17 cellular contexts compared by ENCODE assay signal in genomic region chr5:151077419-151077818, GRCh38. TPM values are rescaled to one million over a fixed set of nuclear protein-coding genes. Genes with fewer than 3 reads are reported as not detected.
A peak's percentile ranks its signal among the peaks of the same experiment; 100 is the strongest.
DNase-seq lines count a peak whose midpoint lies in the region; ATAC-seq and TF ChIP-seq lines count a peak whose summit lies in the region.
"Had no signal": no experiment of that assay in that cellular context is flagged by ENCODE, and none has a peak within 500 bp of the region (broad histone marks: within the 10 kb centered on the region; RNA-seq: fewer than 3 reads in every experiment).

No MANE protein-coding gene starts in this region.

- no peaks in the 10 kb centered on the region for H3K36me3 ChIP-seq in neural progenitor cell
- H3K36me3 ChIP-seq: upper lobe of left lung had no signal

- no peak for DNase-seq in T-helper 2 cell treated with Interferon-gamma antibody and Interleukin-4, amounts not matched to agents 5 μg/mL and 100 μg/mL, for 36 hours (ENCODE audit: low spot score)
- DNase-seq in T-helper 2 cell: no peak
- DNase-seq in iPS-NIHi11 (ENCODE audit: low spot score): no peak
- DNase-seq in HuH-7 (ENCODE audit: low spot score): no peak
- no peak for DNase-seq in neural progenitor cell (ENCODE audit: low spot score)
- DNase-seq: 8988T, GM23248, heart right ventricle, NCI-H1048, NCI-H82, T1000, upper lobe of left lung had no signal

- peaks cover 10% of the 10 kb centered on the region for H4K20me1 ChIP-seq in neural progenitor cell (ENCODE audit: low read depth)

- H3K4me3 ChIP-seq in GM12875 (ENCODE audit: low read depth, low read length) (peak overlapping the region; percentile 90), neural progenitor cell (no peak overlapping the region)
- H3K4me3 ChIP-seq: GM23248, heart right ventricle, upper lobe of left lung had no signal

- TF ChIP-seq CTCF in GM12875 (IDR thresholded peaks at IDR 0.05; ENCODE audit: borderline replicate concordance, insufficient read depth, low read depth, low read length) (no peak), nephron (IDR thresholded peaks at IDR 0.05; ENCODE audit: unreplicated experiment in 3 of 3) (no peak), neural progenitor cell (IDR thresholded peaks at IDR 0.05) (no peak)

- peaks cover 53% of the 10 kb centered on the region for H3K4me1 Mint-ChIP-seq in T-helper 2 cell treated with Interferon-gamma antibody and Interleukin-4, amounts not matched to agents 5 μg/mL and 100 μg/mL, for 36 hours (ENCODE audit: low read depth)
- peaks cover 38% of the 10 kb centered on the region for H3K4me1 Mint-ChIP-seq in activated T-helper 17 cell treated with anti-CD3 and anti-CD28 coated beads, Interleukin-2, amount 50 U/mL, for 72 hours
- H3K4me1 Mint-ChIP-seq in nephron (peaks cover 46% of the 10 kb centered on the region), neural progenitor cell (peaks cover 24% of the 10 kb centered on the region)

- H3K9me3 ChIP-seq in neural progenitor cell (ENCODE audit: low read depth): no peaks in the 10 kb centered on the region
- H3K9me3 ChIP-seq: heart right ventricle, upper lobe of left lung had no signal

- H3K27me3 Mint-ChIP-seq in T-helper 2 cell treated with Interferon-gamma antibody and Interleukin-4, amounts not matched to agents 5 μg/mL and 100 μg/mL, for 36 hours (ENCODE audit: low read depth): no peaks in the 10 kb centered on the region
- no peaks in the 10 kb centered on the region for H3K27me3 Mint-ChIP-seq in activated T-helper 17 cell treated with anti-CD3 and anti-CD28 coated beads, Interleukin-2, amount 50 U/mL, for 72 hours
- H3K27me3 Mint-ChIP-seq in nephron (ENCODE audit: low read depth): no peaks in the 10 kb centered on the region
- peaks cover 4% of the 10 kb centered on the region for H3K27me3 Mint-ChIP-seq in neural progenitor cell (ENCODE audit: insufficient read depth, low read depth)

- H3K27me3 ChIP-seq in neural progenitor cell: no peaks in the 10 kb centered on the region
- H3K27me3 ChIP-seq: heart right ventricle, upper lobe of left lung had no signal

- H3K9me3 Mint-ChIP-seq in T-helper 2 cell treated with Interferon-gamma antibody and Interleukin-4, amounts not matched to agents 5 μg/mL and 100 μg/mL, for 36 hours: no peaks in the 10 kb centered on the region
- no peaks in the 10 kb centered on the region for H3K9me3 Mint-ChIP-seq in activated T-helper 17 cell treated with anti-CD3 and anti-CD28 coated beads, Interleukin-2, amount 50 U/mL, for 72 hours
- H3K9me3 Mint-ChIP-seq in nephron (no peaks in the 10 kb centered on the region), neural progenitor cell (no peaks in the 10 kb centered on the region)

- no peak overlapping the region for H3K4me2 ChIP-seq in neural progenitor cell

- peaks cover 2% of the 10 kb centered on the region for H3F3A ChIP-seq in neural progenitor cell (ENCODE audit: low read depth)

- H3K9ac ChIP-seq in neural progenitor cell: no peak overlapping the region
- H3K9ac ChIP-seq: GM23248 had no signal

- peaks cover 8% of the 10 kb centered on the region for H3K4me1 ChIP-seq in neural progenitor cell

- H2AFZ ChIP-seq in neural progenitor cell (replicated peaks): no peak overlapping the region
- H2AFZ ChIP-seq: GM23248 had no signal

- H3K27ac ChIP-seq in neural progenitor cell: no peak overlapping the region
- H3K27ac ChIP-seq: GM23248 had no signal

- no peak for ATAC-seq in activated T-helper 17 cell treated with anti-CD3 and anti-CD28 coated beads, Interleukin-2, amount 50 U/mL, for 72 hours (replicated peaks)
- ATAC-seq: heart right ventricle, Right ventricle myocardium inferior had no signal

- peaks cover 35% of the 10 kb centered on the region for H3K79me2 ChIP-seq in neural progenitor cell (ENCODE audit: low read depth)

- peak overlapping the region; percentile 47 for H3K4me3 Mint-ChIP-seq in T-helper 2 cell treated with Interferon-gamma antibody and Interleukin-4, amounts not matched to agents 5 μg/mL and 100 μg/mL, for 36 hours
- H3K4me3 Mint-ChIP-seq in activated T-helper 17 cell treated with anti-CD3 and anti-CD28 coated beads, Interleukin-2, amount 50 U/mL, for 72 hours: peak overlapping the region; percentile 88
- H3K4me3 Mint-ChIP-seq in nephron (peak overlapping the region in 2 of 3 experiments; percentile 46 to 50), neural progenitor cell (no peak overlapping the region)

- H3K36me3 Mint-ChIP-seq in T-helper 2 cell treated with Interferon-gamma antibody and Interleukin-4, amounts not matched to agents 5 μg/mL and 100 μg/mL, for 36 hours (ENCODE audit: low read depth): peaks cover 63% of the 10 kb centered on the region
- peaks cover 97% of the 10 kb centered on the region for H3K36me3 Mint-ChIP-seq in activated T-helper 17 cell treated with anti-CD3 and anti-CD28 coated beads, Interleukin-2, amount 50 U/mL, for 72 hours (ENCODE audit: low read depth)
- H3K36me3 Mint-ChIP-seq in nephron (ENCODE audit: low read depth): peaks cover 12% of the 10 kb centered on the region
- peaks cover 8% of the 10 kb centered on the region for H3K36me3 Mint-ChIP-seq in neural progenitor cell

- no peak overlapping the region for H3K27ac Mint-ChIP-seq in T-helper 2 cell treated with Interferon-gamma antibody and Interleukin-4, amounts not matched to agents 5 μg/mL and 100 μg/mL, for 36 hours
- peak overlapping the region; percentile 96 for H3K27ac Mint-ChIP-seq in activated T-helper 17 cell treated with anti-CD3 and anti-CD28 coated beads, Interleukin-2, amount 50 U/mL, for 72 hours
- H3K27ac Mint-ChIP-seq in nephron (no peak overlapping the region), neural progenitor cell (no peak overlapping the region)

RNA-seq across cellular contexts. Expression of gene TNIP1, which starts 3.4 kb away (rescaled TPM):
- 100 to 1,000 TPM; 316 to 609 TPM for total RNA-seq in activated T-helper 17 cell treated with anti-CD3 and anti-CD28 coated beads, Interleukin-2, amount 50 U/mL, for 72 hours
- total RNA-seq in neural progenitor cell (ENCODE audit: low replicate concordance): 33.5 and 49.7 TPM in 2 replicates

RNA-seq across cellular contexts. Expression of gene GPX3, which starts 57.0 kb away (rescaled TPM):
- not detected for total RNA-seq in activated T-helper 17 cell treated with anti-CD3 and anti-CD28 coated beads, Interleukin-2, amount 50 U/mL, for 72 hours
- total RNA-seq in neural progenitor cell (ENCODE audit: low replicate concordance): 17.9 and 22.4 TPM in 2 replicates
- total RNA-seq: activated CD8-positive, alpha-beta memory T cell treated with anti-CD3 and anti-CD28 coated beads for 36 hours had no signal

Comparison
In these comparisons a context has a peak if more than half of its experiments do, and no peak if none do; other contexts are left out.
1. RNA of gene GPX3, which starts 57.0 kb away (total RNA-seq): 17.9 to 22.4 TPM in neural progenitor cell; not detected in activated T-helper 17 cell treated with anti-CD3 and anti-CD28 coated beads, Interleukin-2, amount 50 U/mL, for 72 hours; every median in the first group is over 10 times any median in the second.